Comparison of ENCODE assay signal across 9 cellular contexts in genomic region chr11:118953265-118953664, GRCh38. TPM values are rescaled to one million over a fixed set of nuclear protein-coding genes. Genes with fewer than 3 reads are reported as not detected.
DNase-seq lines count a peak whose midpoint lies in the region; ATAC-seq and TF ChIP-seq lines count a peak whose summit lies in the region.
"Had no signal": no experiment of that assay in that cellular context is flagged by ENCODE, and none has a peak within 500 bp of the region (broad histone marks: within the 10 kb centered on the region; RNA-seq: fewer than 3 reads in every experiment).

No MANE protein-coding gene starts in this region.

- no CpG with 5 or more reads among the region's 6 CpGs for WGBS in neuronal stem cell (ENCODE audit: extremely low coverage in 2 of 2, insufficient read length in 2 of 2, insufficient replicate concordance in 1 of 2), 2 donors

- H3K9me3 ChIP-seq in neuronal stem cell (replicated peaks in 1 of 2; ENCODE audit: control insufficient read depth in 2 of 2, insufficient read depth in 1 of 2, low read depth in 1 of 2, low read length in 2 of 2): no peaks in the 10 kb centered on the region

- POLR2A ChIA-PET in HEK293T (lab: Yijun Ruan, JAX): no interaction called here

- no peak overlapping the region for H2BK120ac ChIP-seq in neuronal stem cell (ENCODE audit: low read depth, low read length)

- H3K27ac ChIP-seq in caudate nucleus (ENCODE audit: low read depth, low read length) (peak overlapping the region; percentile 61), neuronal stem cell (replicated peaks; ENCODE audit: low read length) (no peak overlapping the region)

- no peak overlapping the region for H2BK5ac ChIP-seq in neuronal stem cell (ENCODE audit: low read length)

- no peak overlapping the region for H2AFZ ChIP-seq in neuronal stem cell (ENCODE audit: low read length)

- H3K9ac ChIP-seq in neuronal stem cell (ENCODE audit: low read depth, low read length, poor library complexity): no peak overlapping the region

- no peaks in the 10 kb centered on the region for H3K79me1 ChIP-seq in neuronal stem cell (ENCODE audit: low read depth, low read length)

- CTCF ChIA-PET in HEK293T (lab: Yijun Ruan, JAX): interaction anchor here (0.8 to 0.9 kb wide), 2 partner anchors 23 to 28 kb away, joined by 3 read pairs; partner anchors contain the start of gene BCL9L

- no peak overlapping the region for H3K4me3 ChIP-seq in neuronal stem cell (ENCODE audit: low read length in 2 of 2)

- no peak for ATAC-seq in GM21723 (IDR thresholded peaks at IDR 0.05; ENCODE audit: unreplicated experiment)
- ATAC-seq in HG03108 (IDR thresholded peaks at IDR 0.05; ENCODE audit: unreplicated experiment): no peak
- ATAC-seq: right cardiac atrium had no signal

- no peak overlapping the region for H2BK12ac ChIP-seq in neuronal stem cell (ENCODE audit: low read length)

- H3K27me3 ChIP-seq in neuronal stem cell (ENCODE audit: control insufficient read depth in 3 of 3, insufficient read depth in 3 of 3, low read depth in 1 of 3, low read length in 3 of 3): peaks cover 0 to 26% (median 0%) of the 10 kb centered on the region in 3 experiments

- no peak overlapping the region for H3K14ac ChIP-seq in neuronal stem cell (ENCODE audit: low read length)

- H4K91ac ChIP-seq in neuronal stem cell (ENCODE audit: low read depth, low read length, poor library complexity): no peak overlapping the region

- no peak overlapping the region for H2AK5ac ChIP-seq in neuronal stem cell (ENCODE audit: low read depth, low read length)

- H3K4me2 ChIP-seq in neuronal stem cell (ENCODE audit: insufficient read depth, low read length, poor library complexity, severe bottlenecking): no peak overlapping the region

- H3K4me1 ChIP-seq in neuronal stem cell (ENCODE audit: control insufficient read depth in 2 of 2, insufficient read depth in 1 of 2, low read depth in 1 of 2, low read length in 2 of 2): peaks cover 1 to 9% of the 10 kb centered on the region in 2 donors

- H2BK15ac ChIP-seq in neuronal stem cell (ENCODE audit: low read length): no peak overlapping the region

- H3K36me3 ChIP-seq in neuronal stem cell (replicated peaks in 1 of 2; ENCODE audit: control insufficient read depth in 2 of 2, insufficient read depth in 2 of 2, low read length in 2 of 2): no peaks in the 10 kb centered on the region

- DNase-seq in HEK293T (ENCODE audit: extremely low spot score): peak; percentile 43
- peak; percentile 60 for DNase-seq in NCI-H2171 treated with DMSO at 0.1 percent for 48 hours (lab: John Stamatoyannopoulos, UW)
- DNase-seq in caudate nucleus (lab: John Stamatoyannopoulos, UW): peak in 55 of 61 donors; percentile 17 to 98 (median 79)
- DNase-seq in neuronal stem cell (ENCODE audit: low spot score): peak; percentile 82
- DNase-seq in NOMO-1 treated with dmso at 0.1 percent for 144 hours (lab: John Stamatoyannopoulos, UW; ENCODE audit: unreplicated experiment): no peak
- DNase-seq in SW 1271 (lab: John Stamatoyannopoulos, UW): no peak
- DNase-seq: right cardiac atrium had no signal

- H3K4ac ChIP-seq in neuronal stem cell (ENCODE audit: low read length): no peak overlapping the region

- H3K18ac ChIP-seq in neuronal stem cell (ENCODE audit: low read length): no peak overlapping the region

- H3K23ac ChIP-seq in neuronal stem cell (ENCODE audit: low read depth, low read length, poor library complexity): no peak overlapping the region

- H4K8ac ChIP-seq in neuronal stem cell (ENCODE audit: low read depth, low read length): no peak overlapping the region

TF ChIP-seq in HEK293T, 16 proteins besides CTCF, POLR2A, EP300 and RAD21:
- TF ChIP-seq BHLHE40 (IDR thresholded peaks at IDR 0.05; ENCODE audit: borderline replicate concordance) (no peak), FOXA1 (IDR thresholded peaks at IDR 0.05) (no peak), SUZ12 (IDR thresholded peaks at IDR 0.05) (no peak), FOXK2 (IDR thresholded peaks at IDR 0.05) (no peak), ARNT (IDR thresholded peaks at IDR 0.05) (no peak), TARDBP (IDR thresholded peaks at IDR 0.05) (no peak), SP1 (IDR thresholded peaks at IDR 0.05) (no peak), CTBP1 (IDR thresholded peaks at IDR 0.05; ENCODE audit: borderline replicate concordance) (no peak), NFRKB (IDR thresholded peaks at IDR 0.05) (no peak), ELF4 (IDR thresholded peaks at IDR 0.05) (no peak), L3MBTL2 (conservative IDR thresholded peaks at IDR 0.05) (no peak), PKNOX1 (IDR thresholded peaks at IDR 0.05) (no peak), HDGF (IDR thresholded peaks at IDR 0.05; ENCODE audit: borderline replicate concordance) (no peak), LEF1 (IDR thresholded peaks at IDR 0.05; ENCODE audit: borderline replicate concordance) (no peak), FOXM1 (IDR thresholded peaks at IDR 0.05; ENCODE audit: borderline replicate concordance) (no peak), ZNF384 (IDR thresholded peaks at IDR 0.05) (no peak)

RNA-seq across cellular contexts. Expression of gene UPK2, which starts 2.8 kb away (rescaled TPM):
- polyA plus RNA-seq in neuronal stem cell (2013, experiment 1 of 2): 0.50 TPM
- polyA plus RNA-seq in neuronal stem cell (2013, experiment 2 of 2): 0.47 TPM
- polyA plus RNA-seq: right cardiac atrium had no signal

RNA-seq across cellular contexts. Expression of gene FOXR1, which starts 18.3 kb away (rescaled TPM):
- polyA plus RNA-seq in neuronal stem cell (2013, experiment 1 of 2): not detected
- 0.06 TPM for polyA plus RNA-seq in neuronal stem cell (2013, experiment 2 of 2)
- polyA plus RNA-seq: right cardiac atrium had no signal

RNA-seq across cellular contexts. Expression of gene BCL9L, which starts 27.5 kb away (rescaled TPM):
- polyA plus RNA-seq in neuronal stem cell (2013, experiment 1 of 2): 32.8 TPM
- 34.6 TPM for polyA plus RNA-seq in neuronal stem cell (2013, experiment 2 of 2)

RNA-seq across cellular contexts. Expression of gene CENATAC, which starts 44.7 kb away (rescaled TPM):
- polyA plus RNA-seq in neuronal stem cell (2013, experiment 1 of 2): 18.7 TPM
- 20.9 TPM for polyA plus RNA-seq in neuronal stem cell (2013, experiment 2 of 2)

Comparison
In these comparisons a context has a peak if more than half of its experiments do, and no peak if none do; other contexts are left out.
1. DNase-seq: peak in HEK293T (single experiment), NCI-H2171 treated with DMSO at 0.1 percent for 48 hours (single experiment), caudate nucleus (55 of 61) and neuronal stem cell (single experiment); none in NOMO-1 treated with dmso at 0.1 percent for 144 hours (single experiment) and SW 1271 (0 of 2).